In genomic region chr9:124420991-124421543, GRCh38 we compare ENCODE assay signal across 13 cellular contexts. TPM values are rescaled to one million over a fixed set of nuclear protein-coding genes. Genes with fewer than 3 reads are reported as not detected.
DNase-seq lines count a peak whose midpoint lies in the region; ATAC-seq and TF ChIP-seq lines count a peak whose summit lies in the region.
"Had no signal": no experiment of that assay in that cellular context is flagged by ENCODE, and none has a peak within 500 bp of the region (broad histone marks: within the 10 kb centered on the region; RNA-seq: fewer than 3 reads in every experiment).

No MANE protein-coding gene starts in this region.

- H3K4me1 ChIP-seq in foreskin keratinocyte (no peaks in the 10 kb centered on the region), hepatocyte (ENCODE audit: insufficient read depth) (no peaks in the 10 kb centered on the region)

- H3K4me3 ChIP-seq in WERI-Rb-1 (ENCODE audit: low read depth, low read length) = no peak overlapping the region
- H3K4me3 ChIP-seq in hepatocyte = no peak overlapping the region

- H3K9me2 ChIP-seq in hepatocyte (replicated peaks; ENCODE audit: insufficient read depth) = no peaks in the 10 kb centered on the region

- H3K27me3 ChIP-seq in foreskin keratinocyte = no peaks in the 10 kb centered on the region
- no peaks in the 10 kb centered on the region for H3K27me3 ChIP-seq in WERI-Rb-1 (ENCODE audit: insufficient read depth, low read depth, severe bottlenecking)
- peaks cover 8% of the 10 kb centered on the region for H3K27me3 ChIP-seq in hepatocyte

- WGBS in hepatocyte (ENCODE audit: low lambda C conversion rate, missing lambda C conversion rate) = 92% methylated on average over 7 of the region's 7 CpGs

- H3K27me3 Mint-ChIP-seq in Calu3 (ENCODE audit: unreplicated experiment) = peaks cover 35% of the 10 kb centered on the region

- peak; percentile 97 for DNase-seq in COR-L47 (lab: John Stamatoyannopoulos, UW)
- DNase-seq in NCI-H1092 treated with DMSO at 0.1 percent for 48 hours (lab: John Stamatoyannopoulos, UW) = peak; percentile 80
- DNase-seq in NCI-H446 treated with DMSO at 0.1 percent for 48 hours (lab: John Stamatoyannopoulos, UW) = peak; percentile 39
- DNase-seq in foreskin keratinocyte = no peak
- no peak for DNase-seq in NCI-H226
- DNase-seq in WERI-Rb-1 = no peak
- no peak for DNase-seq in hepatocyte (ENCODE audit: low spot score)
- DNase-seq in Calu3 = no peak
- DNase-seq: effector memory CD8-positive, alpha-beta T cell; hippocampal formation; trophoblast cell had no signal

- H3K4me3 Mint-ChIP-seq in Calu3 (ENCODE audit: low read depth, unreplicated experiment) = no peak overlapping the region
- H3K4me3 Mint-ChIP-seq: effector memory CD8-positive, alpha-beta T cell had no signal

- H3K79me2 ChIP-seq in hepatocyte = no peaks in the 10 kb centered on the region

- no peak overlapping the region for H3K27ac Mint-ChIP-seq in Calu3 (ENCODE audit: unreplicated experiment)

- peaks cover 9% of the 10 kb centered on the region for H3K4me1 Mint-ChIP-seq in Calu3 (ENCODE audit: low read depth, unreplicated experiment)

- intact Hi-C loops in Calu3 (cut with micrococcal nuclease; ENCODE audit: unreplicated experiment) = no loop called here

- no peaks in the 10 kb centered on the region for H3K36me3 ChIP-seq in WERI-Rb-1
- H3K36me3 ChIP-seq in hepatocyte (replicated peaks; ENCODE audit: insufficient read depth, low read depth) = no peaks in the 10 kb centered on the region

- H4K20me1 ChIP-seq in hepatocyte (ENCODE audit: insufficient read depth, poor library complexity, severe bottlenecking) = no peaks in the 10 kb centered on the region

- H3K36me3 Mint-ChIP-seq in Calu3 (ENCODE audit: insufficient read depth, unreplicated experiment) = no peaks in the 10 kb centered on the region

- CTCF ChIA-PET in Calu3 (lab: Charles Lee) = interaction anchor here (0.7 kb wide), 2 partner anchors 26 to 432 kb away, joined by 4 read pairs; partner anchors contain the start of gene WDR38

- no peaks in the 10 kb centered on the region for H3K9me3 Mint-ChIP-seq in Calu3 (ENCODE audit: low read depth, unreplicated experiment)
- H3K9me3 Mint-ChIP-seq: effector memory CD8-positive, alpha-beta T cell had no signal

- H3K9me3 ChIP-seq in WERI-Rb-1 (ENCODE audit: severe bottlenecking) = no peaks in the 10 kb centered on the region
- H3K9me3 ChIP-seq in hepatocyte (ENCODE audit: low read depth) = no peaks in the 10 kb centered on the region

- ATAC-seq in foreskin keratinocyte = peak; percentile 33
- ATAC-seq: effector memory CD8-positive, alpha-beta T cell had no signal

- no peak overlapping the region for H2AFZ ChIP-seq in hepatocyte

- H3K27ac ChIP-seq in foreskin keratinocyte = no peak overlapping the region
- H3K27ac ChIP-seq in WERI-Rb-1 = no peak overlapping the region
- no peak overlapping the region for H3K27ac ChIP-seq in hepatocyte

- no peak overlapping the region for H3K4me2 ChIP-seq in hepatocyte

- BruUV-seq in Calu3 (replicated peaks; lab: Mats Ljungman, UMichigan) = no TSS peak

- no peak for TF ChIP-seq CTCF in foreskin keratinocyte (conservative IDR thresholded peaks at IDR 0.05)
- TF ChIP-seq CTCF in WERI-Rb-1 (IDR thresholded peaks at IDR 0.05; ENCODE audit: low read depth, low read length) = no peak
- no peak for TF ChIP-seq CTCF in hepatocyte (IDR thresholded peaks at IDR 0.05; ENCODE audit: poor library complexity)
- no peak for TF ChIP-seq CTCF in Calu3 (IDR thresholded peaks at IDR 0.05; ENCODE audit: unreplicated experiment)

RNA-seq across cellular contexts. Expression of gene PSMB7, which starts 5.8 kb away (rescaled TPM):
- total RNA-seq in foreskin keratinocyte = 249 and 276 TPM in 2 replicates
- polyA plus RNA-seq in foreskin keratinocyte = 362 and 369 TPM in 2 replicates
- total RNA-seq in hepatocyte = 197 and 212 TPM in 2 replicates
- 189 and 226 TPM in 2 replicates for polyA plus RNA-seq in hepatocyte
- total RNA-seq in Calu3 (2022) = 137 and 148 TPM in 2 replicates

RNA-seq across cellular contexts. Expression of gene ADGRD2, which starts 29.2 kb away (rescaled TPM):
- total RNA-seq in foreskin keratinocyte (0.07 TPM in 1 of 2 replicates, not detected in the other), hepatocyte (not detected in 2 replicates), Calu3 (2022) (not detected in 2 replicates)
- polyA plus RNA-seq in foreskin keratinocyte (0.04 and 0.11 TPM in 2 replicates), hepatocyte (not detected in 2 replicates)
- total RNA-seq: activated CD8-positive, alpha-beta memory T cell treated with anti-CD3 and anti-CD28 coated beads for 36 hours; HT1080 had no signal

Comparison
In these comparisons a context has a peak if more than half of its experiments do, and no peak if none do; other contexts are left out.
1. DNase-seq: peak in COR-L47 (single experiment), NCI-H1092 treated with DMSO at 0.1 percent for 48 hours (single experiment) and NCI-H446 treated with DMSO at 0.1 percent for 48 hours (single experiment); none in foreskin keratinocyte (0 of 2), NCI-H226 (single experiment), WERI-Rb-1 (single experiment), hepatocyte (single experiment) and Calu3 (single experiment).